In genomic region chr4:57214654-57215411, GRCh38 we compare ENCODE assay signal across 19 cellular contexts.
"Had no signal": no experiment of that assay in that cellular context is flagged by ENCODE, and none has a peak within 500 bp of the region (broad histone marks: within the 10 kb centered on the region; RNA-seq: fewer than 3 reads in every experiment).

No MANE protein-coding gene starts in this region.

- FAIRE-seq: endothelial cell of umbilical vein had no signal

- H3K4me3 Mint-ChIP-seq: activated CD4-positive, alpha-beta T cell treated with anti-CD3 and anti-CD28 coated beads for 36 hours; activated naive CD8-positive, alpha-beta T cell treated with anti-CD3 and anti-CD28 coated beads, Interleukin-2, amount 50 U/mL, for 24 hours; activated T-helper 1 cell treated with anti-CD3 and anti-CD28 coated beads, Interleukin-12 subunit alpha, Interleukin-12 subunit beta, Interleukin-2, Interleukin-4 antibody, amounts not matched to agents 30 ng/mL and 10 ng/mL and 1 ng/mL, durations not matched to agents 14 hours and 24 hours and 36 hours; memory B cell; nephron had no signal

- H3K27me3 ChIP-seq: ascending aorta, cardiac muscle cell, colonic mucosa, gastroesophageal sphincter, sigmoid colon had no signal

- ATAC-seq: activated CD4-positive, alpha-beta T cell treated with anti-CD3 and anti-CD28 coated beads for 36 hours; activated naive CD8-positive, alpha-beta T cell treated with anti-CD3 and anti-CD28 coated beads, Interleukin-2, amount 50 U/mL, for 24 hours; gastroesophageal sphincter; left lobe of liver had no signal

- H3K4me1 ChIP-seq: ascending aorta, colonic mucosa, gastroesophageal sphincter, sigmoid colon had no signal

- DNase-seq: activated CD4-positive, alpha-beta T cell treated with anti-CD3 and anti-CD28 coated beads for 36 hours; activated naive CD4-positive, alpha-beta T cell; activated naive CD8-positive, alpha-beta T cell treated with anti-CD3 and anti-CD28 coated beads, Interleukin-2, amount 50 U/mL, for 24 hours; colonic mucosa; effector CD4-positive, alpha-beta T cell; islet precursor cell; sigmoid colon; stimulated activated CD4-positive, alpha-beta T cell treated with anti-CD3 and anti-CD28 coated beads, Interleukin-12 subunit alpha, Interleukin-12 subunit beta, amount 100 ng/mL, for 4 hours; stimulated activated naive CD4-positive, alpha-beta T cell treated with Interleukin-2 at 50 U/mL for 16 hours; T1000; WERI-Rb-1 had no signal

- H3K27me3 Mint-ChIP-seq: activated CD4-positive, alpha-beta T cell treated with anti-CD3 and anti-CD28 coated beads for 36 hours; activated naive CD8-positive, alpha-beta T cell treated with anti-CD3 and anti-CD28 coated beads, Interleukin-2, amount 50 U/mL, for 24 hours had no signal

- H3K4me3 ChIP-seq: ascending aorta, cardiac muscle cell, colonic mucosa, gastroesophageal sphincter, sigmoid colon had no signal

- H3K36me3 ChIP-seq: ascending aorta, cardiac muscle cell, colonic mucosa, gastroesophageal sphincter, sigmoid colon, WERI-Rb-1 had no signal

- H3K27ac Mint-ChIP-seq: activated CD4-positive, alpha-beta T cell treated with anti-CD3 and anti-CD28 coated beads for 36 hours; activated naive CD8-positive, alpha-beta T cell treated with anti-CD3 and anti-CD28 coated beads, Interleukin-2, amount 50 U/mL, for 24 hours; activated T-helper 1 cell treated with anti-CD3 and anti-CD28 coated beads, Interleukin-12 subunit alpha, Interleukin-12 subunit beta, Interleukin-2, Interleukin-4 antibody, amounts not matched to agents 30 ng/mL and 10 ng/mL and 1 ng/mL, durations not matched to agents 14 hours and 24 hours and 36 hours; memory B cell had no signal

- H3K27ac ChIP-seq: ascending aorta, cardiac muscle cell, colonic mucosa, gastroesophageal sphincter, sigmoid colon, WERI-Rb-1 had no signal

- H3K9me3 ChIP-seq: ascending aorta, colonic mucosa, gastroesophageal sphincter had no signal

- H3K9me3 Mint-ChIP-seq: activated naive CD8-positive, alpha-beta T cell treated with anti-CD3 and anti-CD28 coated beads, Interleukin-2, amount 50 U/mL, for 24 hours; activated T-helper 1 cell treated with anti-CD3 and anti-CD28 coated beads, Interleukin-12 subunit alpha, Interleukin-12 subunit beta, Interleukin-2, Interleukin-4 antibody, amounts not matched to agents 30 ng/mL and 10 ng/mL and 1 ng/mL, durations not matched to agents 14 hours and 24 hours and 36 hours; memory B cell had no signal

- H3K36me3 Mint-ChIP-seq: memory B cell had no signal

- H3K4me1 Mint-ChIP-seq: activated CD4-positive, alpha-beta T cell treated with anti-CD3 and anti-CD28 coated beads for 36 hours; activated naive CD8-positive, alpha-beta T cell treated with anti-CD3 and anti-CD28 coated beads, Interleukin-2, amount 50 U/mL, for 24 hours; memory B cell had no signal
